2 cellular contexts compared by ENCODE assay signal in genomic region chr19:3357731-3358391, GRCh38.
TF ChIP-seq lines count a peak whose summit lies in the region.

No MANE protein-coding gene starts in this region.

TF ChIP-seq in SK-N-SH, 30 proteins besides CTCF, POLR2A, EP300 and RAD21 (continued from another document):
- no peak for TF ChIP-seq IRF3 (IDR thresholded peaks at IDR 0.05; ENCODE audit: low read depth, low read length)
- no peak for TF ChIP-seq PBX3 (IDR thresholded peaks at IDR 0.05)
- TF ChIP-seq RXRA (IDR thresholded peaks at IDR 0.05; ENCODE audit: borderline replicate concordance, low read depth), result no peak
- TF ChIP-seq ELF1 (IDR thresholded peaks at IDR 0.05), result no peak
- TF ChIP-seq REST (IDR thresholded peaks at IDR 0.05; ENCODE audit: low read depth, low read length), result no peak
- no peak for TF ChIP-seq YY1 (IDR thresholded peaks at IDR 0.05; ENCODE audit: low read depth)
- no peak for TF ChIP-seq TAF1 (IDR thresholded peaks at IDR 0.05; ENCODE audit: borderline replicate concordance, low read depth, low read length)
- TF ChIP-seq GATA2 (CRISPR knock-in tag; IDR thresholded peaks at IDR 0.05), result no peak
- TF ChIP-seq MAX (IDR thresholded peaks at IDR 0.05; ENCODE audit: low read depth), result no peak

TF ChIP-seq in SK-N-SH treated with all-trans-retinoic acid at 6 μM for 48 hours, 23 proteins besides CTCF, POLR2A, EP300 and RAD21 (continued from another document):
- TF ChIP-seq CSRNP3 (CRISPR knock-in tag; IDR thresholded peaks at IDR 0.05) (no peak), ZNF70 (CRISPR knock-in tag; IDR thresholded peaks at IDR 0.05) (no peak), TCF4 (CRISPR knock-in tag; IDR thresholded peaks at IDR 0.05; ENCODE audit: borderline replicate concordance) (no peak), ZFP30 (CRISPR knock-in tag; IDR thresholded peaks at IDR 0.05) (no peak), ESRRG (CRISPR knock-in tag; IDR thresholded peaks at IDR 0.05) (no peak), TOX (CRISPR knock-in tag; IDR thresholded peaks at IDR 0.05; ENCODE audit: borderline replicate concordance) (no peak), ISL1 (CRISPR knock-in tag; IDR thresholded peaks at IDR 0.05) (no peak), PPARA (CRISPR knock-in tag; IDR thresholded peaks at IDR 0.05; ENCODE audit: borderline replicate concordance) (no peak), SNAI2 (CRISPR knock-in tag; IDR thresholded peaks at IDR 0.05) (no peak), RARB (CRISPR knock-in tag; IDR thresholded peaks at IDR 0.05) (no peak), CREB5 (CRISPR knock-in tag; IDR thresholded peaks at IDR 0.05; ENCODE audit: low read depth) (no peak), ZNF8 (CRISPR knock-in tag; IDR thresholded peaks at IDR 0.05) (no peak)
